Comparison of ENCODE assay signal across 3 cellular contexts in the genomic region with DNA sequence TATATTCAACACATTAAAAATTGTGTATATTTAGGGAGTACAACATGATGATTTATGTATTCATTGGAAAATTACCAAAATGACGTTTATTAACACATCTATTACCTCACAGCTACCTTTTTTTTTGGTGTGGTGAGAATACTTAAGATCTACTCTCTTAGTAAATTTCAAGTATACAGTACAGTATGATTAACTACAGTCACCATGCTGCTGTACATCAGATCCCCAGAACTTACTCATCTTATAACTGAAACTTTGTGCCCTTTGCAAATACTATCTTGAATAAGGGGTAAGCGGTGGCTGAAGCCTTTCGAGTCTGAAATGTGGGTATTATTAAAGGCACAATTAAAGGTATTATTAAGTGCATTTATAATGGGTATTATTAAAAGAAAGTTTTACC.
TF ChIP-seq lines count a peak whose summit lies in the region.

No MANE protein-coding gene starts in this region.

TF ChIP-seq in A549, 52 proteins besides CTCF, POLR2A, EP300 and RAD21:
- TF ChIP-seq NFE2L2 (conservative IDR thresholded peaks at IDR 0.05; ENCODE audit: low read length) (no peak), CHD4 (IDR thresholded peaks at IDR 0.05; ENCODE audit: borderline replicate concordance) (no peak), HOXB13 (CRISPR knock-in tag; IDR thresholded peaks at IDR 0.05; ENCODE audit: low read depth) (no peak), SREBF2 (IDR thresholded peaks at IDR 0.05) (no peak), CHD2 (IDR thresholded peaks at IDR 0.05; ENCODE audit: low read length, partially characterized antibody) (no peak), KDM1A (IDR thresholded peaks at IDR 0.05; ENCODE audit: low read depth) (no peak), NR3C1 (IDR thresholded peaks at IDR 0.05) (no peak), FOSB (CRISPR knock-in tag; IDR thresholded peaks at IDR 0.05) (no peak)
- TF ChIP-seq, protein P1, sequence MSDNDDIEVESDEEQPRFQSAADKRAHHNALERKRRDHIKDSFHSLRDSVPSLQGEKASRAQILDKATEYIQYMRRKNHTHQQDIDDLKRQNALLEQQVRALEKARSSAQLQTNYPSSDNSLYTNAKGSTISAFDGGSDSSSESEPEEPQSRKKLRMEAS (IDR thresholded peaks at IDR 0.05), result no peak

TF ChIP-seq in HEK293, 187 proteins besides CTCF, POLR2A, EP300 and RAD21:
- no peak for TF ChIP-seq ZNF112 (tag by site-specific recombination; IDR thresholded peaks at IDR 0.05)
- TF ChIP-seq ZNF785 (tag by site-specific recombination; IDR thresholded peaks at IDR 0.05), result no peak
- TF ChIP-seq PATZ1 (tag by site-specific recombination; IDR thresholded peaks at IDR 0.05), result no peak
- no peak for TF ChIP-seq SCRT1 (tag by site-specific recombination; IDR thresholded peaks at IDR 0.05; ENCODE audit: borderline replicate concordance)
- TF ChIP-seq ZBTB21 (tag by site-specific recombination; IDR thresholded peaks at IDR 0.05), result 0 out of 2 replicates have a peak, but pooled peaks have one; percentile 9

TF ChIP-seq in K562, 482 proteins besides CTCF, POLR2A, EP300 and RAD21:
- TF ChIP-seq, protein P2, sequence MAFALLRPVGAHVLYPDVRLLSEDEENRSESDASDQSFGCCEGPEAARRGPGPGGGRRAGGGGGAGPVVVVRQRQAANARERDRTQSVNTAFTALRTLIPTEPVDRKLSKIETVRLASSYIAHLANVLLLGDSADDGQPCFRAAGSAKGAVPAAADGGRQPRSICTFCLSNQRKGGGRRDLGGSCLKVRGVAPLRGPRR (CRISPR knock-in tag; IDR thresholded peaks at IDR 0.05), result no peak
- no peak for TF ChIP-seq SREBF2 (CRISPR knock-in tag; IDR thresholded peaks at IDR 0.05)
- TF ChIP-seq, protein P3, sequence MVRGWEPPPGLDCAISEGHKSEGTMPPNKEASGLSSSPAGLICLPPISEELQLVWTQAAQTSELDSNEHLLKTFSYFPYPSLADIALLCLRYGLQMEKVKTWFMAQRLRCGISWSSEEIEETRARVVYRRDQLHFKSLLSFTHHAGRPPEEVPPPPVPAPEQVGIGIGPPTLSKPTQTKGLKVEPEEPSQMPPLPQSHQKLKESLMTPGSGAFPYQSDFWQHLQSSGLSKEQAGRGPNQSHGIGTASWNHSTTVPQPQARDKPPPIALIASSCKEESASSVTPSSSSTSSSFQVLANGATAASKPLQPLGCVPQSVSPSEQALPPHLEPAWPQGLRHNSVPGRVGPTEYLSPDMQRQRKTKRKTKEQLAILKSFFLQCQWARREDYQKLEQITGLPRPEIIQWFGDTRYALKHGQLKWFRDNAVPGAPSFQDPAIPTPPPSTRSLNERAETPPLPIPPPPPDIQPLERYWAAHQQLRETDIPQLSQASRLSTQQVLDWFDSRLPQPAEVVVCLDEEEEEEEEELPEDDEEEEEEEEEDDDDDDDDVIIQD (CRISPR knock-in tag; IDR thresholded peaks at IDR 0.05), result no peak
- TF ChIP-seq, protein P4, sequence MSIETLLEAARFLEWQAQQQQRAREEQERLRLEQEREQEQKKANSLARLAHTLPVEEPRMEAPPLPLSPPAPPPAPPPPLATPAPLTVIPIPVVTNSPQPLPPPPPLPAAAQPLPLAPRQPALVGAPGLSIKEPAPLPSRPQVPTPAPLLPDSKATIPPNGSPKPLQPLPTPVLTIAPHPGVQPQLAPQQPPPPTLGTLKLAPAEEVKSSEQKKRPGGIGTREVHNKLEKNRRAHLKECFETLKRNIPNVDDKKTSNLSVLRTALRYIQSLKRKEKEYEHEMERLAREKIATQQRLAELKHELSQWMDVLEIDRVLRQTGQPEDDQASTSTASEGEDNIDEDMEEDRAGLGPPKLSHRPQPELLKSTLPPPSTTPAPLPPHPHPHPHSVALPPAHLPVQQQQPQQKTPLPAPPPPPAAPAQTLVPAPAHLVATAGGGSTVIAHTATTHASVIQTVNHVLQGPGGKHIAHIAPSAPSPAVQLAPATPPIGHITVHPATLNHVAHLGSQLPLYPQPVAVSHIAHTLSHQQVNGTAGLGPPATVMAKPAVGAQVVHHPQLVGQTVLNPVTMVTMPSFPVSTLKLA (conservative IDR thresholded peaks at IDR 0.05), result no peak
- TF ChIP-seq SLC30A9 (CRISPR knock-in tag; IDR thresholded peaks at IDR 0.05), result no peak
- TF ChIP-seq, protein P5, sequence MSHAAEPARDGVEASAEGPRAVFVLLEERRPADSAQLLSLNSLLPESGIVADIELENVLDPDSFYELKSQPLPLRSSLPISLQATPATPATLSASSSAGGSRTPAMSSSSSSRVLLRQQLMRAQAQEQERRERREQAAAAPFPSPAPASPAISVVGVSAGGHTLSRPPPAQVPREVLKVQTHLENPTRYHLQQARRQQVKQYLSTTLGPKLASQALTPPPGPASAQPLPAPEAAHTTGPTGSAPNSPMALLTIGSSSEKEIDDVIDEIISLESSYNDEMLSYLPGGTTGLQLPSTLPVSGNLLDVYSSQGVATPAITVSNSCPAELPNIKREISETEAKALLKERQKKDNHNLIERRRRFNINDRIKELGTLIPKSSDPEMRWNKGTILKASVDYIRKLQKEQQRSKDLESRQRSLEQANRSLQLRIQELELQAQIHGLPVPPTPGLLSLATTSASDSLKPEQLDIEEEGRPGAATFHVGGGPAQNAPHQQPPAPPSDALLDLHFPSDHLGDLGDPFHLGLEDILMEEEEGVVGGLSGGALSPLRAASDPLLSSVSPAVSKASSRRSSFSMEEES (CRISPR knock-in tag; IDR thresholded peaks at IDR 0.05), result no peak
- TF ChIP-seq ESRRB (CRISPR knock-in tag; IDR thresholded peaks at IDR 0.05; ENCODE audit: borderline replicate concordance), result no peak
- TF ChIP-seq NCOA6 (IDR thresholded peaks at IDR 0.05), result no peak
- no peak for TF ChIP-seq NCOR1 (IDR thresholded peaks at IDR 0.05)
- TF ChIP-seq ZC3H8 (IDR thresholded peaks at IDR 0.05), result no peak
